ENCODE assay signal across 8 cellular contexts in genomic region chr14:78959674-78960264, GRCh38.
DNase-seq lines count a peak whose midpoint lies in the region; ATAC-seq and TF ChIP-seq lines count a peak whose summit lies in the region.

No MANE protein-coding gene starts in this region.

- TF ChIP-seq CTCF in GM12872 (IDR thresholded peaks at IDR 0.05; ENCODE audit: insufficient read depth, low read depth, low read length) = peak; percentile 86

- DNase-seq in NCI-H187 treated with DMSO at 0.1 percent for 48 hours (lab: John Stamatoyannopoulos, UW) (peak; percentile 26), T-helper 9 cell (peak; percentile 19), T47D (ENCODE audit: low read depth in 1 of 2, low spot score in 1 of 2) (peak; percentile 65 to 82), iris pigment epithelial cell (ENCODE audit: low read depth) (peak; percentile 75), OCI-M2 (lab: John Stamatoyannopoulos, UW; ENCODE audit: unreplicated experiment) (no peak)
- DNase-seq in stimulated activated CD4-positive, alpha-beta T cell treated with anti-CD3 and anti-CD28 coated beads, Interleukin-15, amount 100 ng/mL, for 48 hours (ENCODE audit: low read depth in 2 of 2) = peak; percentile 6 to 35

- in situ Hi-C loops in T47D (cut with HindIII; ENCODE audit: low pct_unique_long_range_greater_than_20kb, low sequenced_read_pairs) = no loop called here

- peak; percentile 79 for ATAC-seq in HG02678 (IDR thresholded peaks at IDR 0.05; ENCODE audit: unreplicated experiment)
